8 cellular contexts compared by ENCODE assay signal in the genomic region with DNA sequence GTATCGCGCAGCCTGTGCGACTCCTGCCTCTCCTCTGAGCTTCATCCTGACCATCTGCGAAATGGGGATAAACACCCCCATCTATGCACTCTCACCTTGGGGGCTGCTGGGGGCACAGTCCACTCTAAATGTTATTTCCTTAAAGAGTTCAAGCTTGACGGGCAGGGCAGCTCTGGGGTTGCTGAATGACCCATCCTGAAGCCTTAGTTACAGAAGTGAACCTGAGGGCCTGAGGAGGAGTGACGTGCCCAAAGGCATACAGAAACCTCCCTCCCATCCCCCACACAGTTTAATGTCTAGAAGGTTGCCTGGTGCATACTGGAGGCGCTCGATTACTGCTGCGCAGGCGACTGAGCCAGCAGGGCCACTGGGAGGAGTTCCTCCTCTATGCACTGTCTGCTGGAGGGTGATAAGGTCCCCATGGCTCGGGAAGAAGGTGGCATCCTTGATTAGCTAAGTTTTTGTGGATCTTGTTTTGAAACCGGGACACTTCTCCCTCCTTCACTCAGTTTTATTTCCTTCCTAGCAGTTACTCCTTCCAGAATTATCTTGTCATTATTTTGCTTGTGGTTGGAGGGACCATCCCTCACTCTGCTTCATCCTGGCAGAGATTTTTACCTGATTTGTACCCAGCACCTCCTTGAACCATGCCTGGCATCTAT. TPM values are rescaled to one million over a fixed set of nuclear protein-coding genes. Genes with fewer than 3 reads are reported as not detected.
DNase-seq lines count a peak whose midpoint lies in the region; ATAC-seq, FAIRE-seq and TF ChIP-seq lines count a peak whose summit lies in the region.

No MANE protein-coding gene starts in this region.

- POLR2A ChIA-PET in AG04450 (lab: Yijun Ruan, JAX): interaction anchor here (1.1 kb wide), 1 partner anchor 47 kb away, joined by 4 read pairs; no protein-coding TSS in a partner anchor
- POLR2A ChIA-PET in activated CD4-positive, alpha-beta memory T cell treated with anti-CD3 and anti-CD28 coated beads, Interleukin-2, amount 10 ng/mL, durations not matched to agents 7 days and 5 days (lab: Charles Lee): interaction anchor here (0.6 to 5.4 kb wide), 19 partner anchors 10 to 376 kb away, joined by 3 to 80 read pairs (median 4); a partner anchor contains a TSS
- POLR2A ChIA-PET in endothelial cell of umbilical vein (lab: Charles Lee): interaction anchor here (1.0 kb wide), 1 partner anchor 24 kb away, joined by 4 read pairs; no protein-coding TSS in a partner anchor

- intact Hi-C loops in endothelial cell of umbilical vein (cut with micrococcal nuclease): loop anchor here (1.0 kb wide), 2 partner anchors 22 to 27 kb away; a partner anchor contains a TSS

- H3K27ac ChIP-seq in AG04450 (ENCODE audit: low read depth, low read length): peak overlapping the region; percentile 11
- H3K27ac ChIP-seq in endothelial cell of umbilical vein (ENCODE audit: insufficient read depth, low read depth, low read length): no peak overlapping the region
- peak overlapping the region; percentile 40 for H3K27ac ChIP-seq in muscle layer of duodenum (ENCODE audit: low read length)

- peak; percentile 72 for FAIRE-seq in endothelial cell of umbilical vein (lab: Jason Lieb, UNC)

- DNase-seq in AG04450 (ENCODE audit: low read depth, low spot score): no peak
- peak; percentile 90 for DNase-seq in NCI-H82 (lab: John Stamatoyannopoulos, UW)
- peak; percentile 87 for DNase-seq in activated CD4-positive, alpha-beta memory T cell treated with anti-CD3 and anti-CD28 coated beads, Interleukin-2, amount 10 ng/mL, durations not matched to agents 7 days and 5 days
- peak; percentile 38 for DNase-seq in endothelial cell of umbilical vein (ENCODE audit: low read depth, low spot score)
- DNase-seq in stimulated activated naive CD8-positive, alpha-beta T cell treated with anti-CD3 and anti-CD28 coated beads, Interleukin-15, Interleukin-2, amounts not matched to agents 100 U/mL and 50 U/mL, for 24 hours: peak; percentile 81

- H3K27ac Mint-ChIP-seq in activated CD4-positive, alpha-beta memory T cell treated with anti-CD3 and anti-CD28 coated beads, Interleukin-2, amount 10 ng/mL, durations not matched to agents 7 days and 5 days: peak overlapping the region; percentile 98

- peaks cover 12% of the 10 kb centered on the region for H3K79me2 ChIP-seq in endothelial cell of umbilical vein (ENCODE audit: control insufficient read depth, insufficient read depth, low read length)

- H2AFZ ChIP-seq in endothelial cell of umbilical vein (ENCODE audit: low read depth, low read length): peak overlapping the region; percentile 74

- no TSS peak for BruUV-seq in endothelial cell of umbilical vein (replicated peaks; lab: Mats Ljungman, UMichigan)

- TF ChIP-seq POLR2A in endothelial cell of umbilical vein (IDR thresholded peaks at IDR 0.05; ENCODE audit: low read depth, low read length): no peak

- H4K20me1 ChIP-seq in endothelial cell of umbilical vein (replicated peaks; ENCODE audit: control insufficient read depth, extremely low read depth, insufficient read depth, low read length): no peaks in the 10 kb centered on the region

- H3K9me3 Mint-ChIP-seq in activated CD4-positive, alpha-beta memory T cell treated with anti-CD3 and anti-CD28 coated beads, Interleukin-2, amount 10 ng/mL, durations not matched to agents 7 days and 5 days: no peaks in the 10 kb centered on the region

- peaks cover 21% of the 10 kb centered on the region for H3K36me3 Mint-ChIP-seq in activated CD4-positive, alpha-beta memory T cell treated with anti-CD3 and anti-CD28 coated beads, Interleukin-2, amount 10 ng/mL, durations not matched to agents 7 days and 5 days (ENCODE audit: low read depth)

- H3K9me3 ChIP-seq in AG04450 (ENCODE audit: control insufficient read depth, insufficient read depth, low read length): no peaks in the 10 kb centered on the region
- no peaks in the 10 kb centered on the region for H3K9me3 ChIP-seq in endothelial cell of umbilical vein (replicated peaks; ENCODE audit: control insufficient read depth, insufficient read depth, low read length)
- H3K9me3 ChIP-seq in muscle layer of duodenum (ENCODE audit: control insufficient read depth in 1 of 2, low read length in 2 of 2): no peaks in the 10 kb centered on the region

- dilution Hi-C loops in endothelial cell of umbilical vein (cut with MboI; ENCODE audit: extremely low pct_ligation_motif_present, low sequenced_read_pairs): no loop called here

- H3K36me3 ChIP-seq in endothelial cell of umbilical vein (ENCODE audit: control insufficient read depth in 2 of 2, extremely low read depth in 1 of 2, insufficient read depth in 2 of 2, low read length in 2 of 2) (peaks cover 3 to 14% of the 10 kb centered on the region in 2 experiments), muscle layer of duodenum (ENCODE audit: control insufficient read depth in 1 of 2, insufficient read depth in 2 of 2, low read length in 2 of 2) (peaks cover 14 to 24% of the 10 kb centered on the region in 2 donors)

- H3K4me3 ChIP-seq in AG04450 (ENCODE audit: low read depth, low read length) (peak overlapping the region; percentile 52), endothelial cell of umbilical vein (replicated peaks in 1 of 3; ENCODE audit: insufficient read depth in 1 of 3, low read depth in 1 of 3, low read length in 3 of 3) (peak overlapping the region in 2 of 3 experiments; percentile 30 to 44), muscle layer of duodenum (ENCODE audit: low read depth in 1 of 2, low read length in 2 of 2) (peak overlapping the region; percentile 29 to 52)

- H3K4me1 Mint-ChIP-seq in activated CD4-positive, alpha-beta memory T cell treated with anti-CD3 and anti-CD28 coated beads, Interleukin-2, amount 10 ng/mL, durations not matched to agents 7 days and 5 days: peaks cover 31% of the 10 kb centered on the region

- no peaks in the 10 kb centered on the region for H3K27me3 Mint-ChIP-seq in activated CD4-positive, alpha-beta memory T cell treated with anti-CD3 and anti-CD28 coated beads, Interleukin-2, amount 10 ng/mL, durations not matched to agents 7 days and 5 days

- H3K4me3 Mint-ChIP-seq in activated CD4-positive, alpha-beta memory T cell treated with anti-CD3 and anti-CD28 coated beads, Interleukin-2, amount 10 ng/mL, durations not matched to agents 7 days and 5 days: peak overlapping the region; percentile 95

- TF ChIP-seq CTCF in AG04450 (IDR thresholded peaks at IDR 0.05; ENCODE audit: low read depth, low read length) (no peak), endothelial cell of umbilical vein (IDR thresholded peaks at IDR 0.05; ENCODE audit: extremely low read depth in 1 of 2, insufficient read depth in 1 of 2, low read depth in 1 of 2, low read length in 2 of 2) (no peak)

- no peak overlapping the region for H3K9ac ChIP-seq in endothelial cell of umbilical vein (replicated peaks; ENCODE audit: extremely low read depth, insufficient read depth, low read length)

- H3K27me3 ChIP-seq in AG04450 (ENCODE audit: control insufficient read depth, insufficient read depth, low read length): no peaks in the 10 kb centered on the region
- no peaks in the 10 kb centered on the region for H3K27me3 ChIP-seq in endothelial cell of umbilical vein (ENCODE audit: control insufficient read depth in 2 of 2, insufficient read depth in 2 of 2, low read length in 2 of 2)
- H3K27me3 ChIP-seq in muscle layer of duodenum (ENCODE audit: low read depth, low read length): no peaks in the 10 kb centered on the region

- H3K4me1 ChIP-seq in endothelial cell of umbilical vein (ENCODE audit: control insufficient read depth, extremely low read depth, insufficient read depth, low read length): peaks cover 12% of the 10 kb centered on the region
- H3K4me1 ChIP-seq in muscle layer of duodenum (ENCODE audit: control insufficient read depth in 1 of 2, insufficient read depth in 2 of 2, low read length in 2 of 2): peaks cover 5 to 21% of the 10 kb centered on the region in 2 donors

- no peaks in the 10 kb centered on the region for H3K9me1 ChIP-seq in endothelial cell of umbilical vein (replicated peaks; ENCODE audit: control insufficient read depth, extremely low read depth, insufficient read depth, low read length)

- CTCF ChIA-PET in AG04450 (lab: Charles Lee): interaction anchor here (1.0 kb wide), 1 partner anchor 93 kb away, joined by 6 read pairs; no protein-coding TSS in a partner anchor
- CTCF ChIA-PET in activated CD4-positive, alpha-beta memory T cell treated with anti-CD3 and anti-CD28 coated beads, Interleukin-2, amount 10 ng/mL, durations not matched to agents 7 days and 5 days (lab: Charles Lee): interaction anchor here (0.8 to 4.1 kb wide), 6 partner anchors 12 to 304 kb away, joined by 3 to 30 read pairs (median 8); a partner anchor contains a TSS
- CTCF ChIA-PET in endothelial cell of umbilical vein (lab: Charles Lee): interaction anchor here (0.8 to 1.2 kb wide), 5 partner anchors 12 to 29 kb away, joined by 3 read pairs; no protein-coding TSS in a partner anchor

- peak overlapping the region; percentile 66 for H3K4me2 ChIP-seq in endothelial cell of umbilical vein (ENCODE audit: insufficient read depth, low read length)

- ATAC-seq in GM18861 (IDR thresholded peaks at IDR 0.05; ENCODE audit: unreplicated experiment) (peak; percentile 53), HG03097 (IDR thresholded peaks at IDR 0.05; ENCODE audit: low FRiP score, unreplicated experiment) (peak; percentile 24)
- peak; percentile 89 for ATAC-seq in stimulated activated naive CD8-positive, alpha-beta T cell treated with anti-CD3 and anti-CD28 coated beads, Interleukin-15, Interleukin-2, amounts not matched to agents 100 U/mL and 50 U/mL, for 24 hours

RNA-seq across cellular contexts. Expression of a gene that starts 0.6 kb away (rescaled TPM):
- polyA plus RNA-seq in AG04450 (2011; rRNA removed) (123 and 192 TPM in 2 replicates), endothelial cell of umbilical vein (173 and 204 TPM in 2 replicates)
- 73.5 and 113 TPM in 2 replicates for polyA minus RNA-seq in AG04450 (2011; rRNA and poly(A)+ RNA removed)
- total RNA-seq in activated CD4-positive, alpha-beta memory T cell treated with anti-CD3 and anti-CD28 coated beads, Interleukin-2, amount 10 ng/mL, durations not matched to agents 7 days and 5 days: 100 to 1,000 TPM; 263 TPM
- total RNA-seq in endothelial cell of umbilical vein: 150 and 164 TPM in 2 replicates
- polyA plus RNA-seq in endothelial cell of umbilical vein (2011; cell fraction: cytosol; rRNA removed): 163 and 210 TPM in 2 replicates
- polyA plus RNA-seq in endothelial cell of umbilical vein (2011; cell fraction: nucleus; rRNA removed): 103 and 121 TPM in 2 replicates
- 130 and 195 TPM in 2 replicates for polyA plus RNA-seq in endothelial cell of umbilical vein (2012)
- polyA minus RNA-seq in endothelial cell of umbilical vein: 59.0 and 80.1 TPM in 2 replicates
- 149 TPM for polyA minus RNA-seq in endothelial cell of umbilical vein (2011; cell fraction: cytosol; rRNA and poly(A)+ RNA removed)
- polyA minus RNA-seq in endothelial cell of umbilical vein (2011; cell fraction: nucleus; rRNA and poly(A)+ RNA removed): 20.7 and 32.2 TPM in 2 replicates

RNA-seq across cellular contexts. Expression of a gene that starts 13.7 kb away (rescaled TPM):
- polyA plus RNA-seq in AG04450 (2011; rRNA removed) (77.3 and 104 TPM in 2 replicates), endothelial cell of umbilical vein (186 and 236 TPM in 2 replicates)
- polyA minus RNA-seq in AG04450 (2011; rRNA and poly(A)+ RNA removed): 99.7 and 168 TPM in 2 replicates
- total RNA-seq in activated CD4-positive, alpha-beta memory T cell treated with anti-CD3 and anti-CD28 coated beads, Interleukin-2, amount 10 ng/mL, durations not matched to agents 7 days and 5 days: 10 to 100 TPM; 93.0 to 99.1 TPM
- total RNA-seq in endothelial cell of umbilical vein: 127 and 134 TPM in 2 replicates
- polyA plus RNA-seq in endothelial cell of umbilical vein (2011; cell fraction: cytosol; rRNA removed): 181 and 184 TPM in 2 replicates
- 119 and 122 TPM in 2 replicates for polyA plus RNA-seq in endothelial cell of umbilical vein (2011; cell fraction: nucleus; rRNA removed)
- 121 and 147 TPM in 2 replicates for polyA plus RNA-seq in endothelial cell of umbilical vein (2012)
- 136 and 138 TPM in 2 replicates for polyA minus RNA-seq in endothelial cell of umbilical vein
- polyA minus RNA-seq in endothelial cell of umbilical vein (2011; cell fraction: cytosol; rRNA and poly(A)+ RNA removed): 54.0 TPM
- 24.3 and 32.2 TPM in 2 replicates for polyA minus RNA-seq in endothelial cell of umbilical vein (2011; cell fraction: nucleus; rRNA and poly(A)+ RNA removed)

RNA-seq across cellular contexts. Expression of a gene that starts 22.1 kb away (rescaled TPM):
- 2.7 and 4.1 TPM in 2 replicates for polyA plus RNA-seq in AG04450 (2011; rRNA removed)
- polyA minus RNA-seq in AG04450 (2011; rRNA and poly(A)+ RNA removed): 4.9 and 7.6 TPM in 2 replicates
- 10 to 100 TPM; 26.2 to 26.3 TPM for total RNA-seq in activated CD4-positive, alpha-beta memory T cell treated with anti-CD3 and anti-CD28 coated beads, Interleukin-2, amount 10 ng/mL, durations not matched to agents 7 days and 5 days
- 15.5 and 18.2 TPM in 2 replicates for total RNA-seq in endothelial cell of umbilical vein
- polyA plus RNA-seq in endothelial cell of umbilical vein: 9.9 and 13.4 TPM in 2 replicates
- polyA plus RNA-seq in endothelial cell of umbilical vein (2011; cell fraction: cytosol; rRNA removed): 6.0 and 8.9 TPM in 2 replicates
- polyA plus RNA-seq in endothelial cell of umbilical vein (2011; cell fraction: nucleus; rRNA removed): 17.1 and 19.4 TPM in 2 replicates
- 8.3 and 9.7 TPM in 2 replicates for polyA plus RNA-seq in endothelial cell of umbilical vein (2012)
- 8.3 and 11.7 TPM in 2 replicates for polyA minus RNA-seq in endothelial cell of umbilical vein
- polyA minus RNA-seq in endothelial cell of umbilical vein (2011; cell fraction: cytosol; rRNA and poly(A)+ RNA removed): 7.1 TPM
- 11.2 and 18.2 TPM in 2 replicates for polyA minus RNA-seq in endothelial cell of umbilical vein (2011; cell fraction: nucleus; rRNA and poly(A)+ RNA removed)

RNA-seq across cellular contexts. Expression of a gene that starts 27.7 kb away (rescaled TPM):
- polyA plus RNA-seq in AG04450 (2011; rRNA removed) (1,723 and 2,315 TPM in 2 replicates), endothelial cell of umbilical vein (3,506 and 3,571 TPM in 2 replicates)
- 1,114 and 1,571 TPM in 2 replicates for polyA minus RNA-seq in AG04450 (2011; rRNA and poly(A)+ RNA removed)
- 1,000 to 10,000 TPM; 1,374 to 1,409 TPM for total RNA-seq in activated CD4-positive, alpha-beta memory T cell treated with anti-CD3 and anti-CD28 coated beads, Interleukin-2, amount 10 ng/mL, durations not matched to agents 7 days and 5 days
- 1,218 and 1,221 TPM in 2 replicates for total RNA-seq in endothelial cell of umbilical vein
- 2,771 and 2,866 TPM in 2 replicates for polyA plus RNA-seq in endothelial cell of umbilical vein (2011; cell fraction: cytosol; rRNA removed)
- 575 and 662 TPM in 2 replicates for polyA plus RNA-seq in endothelial cell of umbilical vein (2011; cell fraction: nucleus; rRNA removed)
- polyA plus RNA-seq in endothelial cell of umbilical vein (2012): 2,341 and 2,861 TPM in 2 replicates
- 1,836 and 1,951 TPM in 2 replicates for polyA minus RNA-seq in endothelial cell of umbilical vein
- polyA minus RNA-seq in endothelial cell of umbilical vein (2011; cell fraction: cytosol; rRNA and poly(A)+ RNA removed): 681 TPM
- 118 and 161 TPM in 2 replicates for polyA minus RNA-seq in endothelial cell of umbilical vein (2011; cell fraction: nucleus; rRNA and poly(A)+ RNA removed)

RNA-seq across cellular contexts. Expression of a gene that starts 44.7 kb away (rescaled TPM):
- polyA plus RNA-seq in AG04450 (2011; rRNA removed): 17.6 TPM in 2 replicates
- polyA minus RNA-seq in AG04450 (2011; rRNA and poly(A)+ RNA removed): 2.6 and 4.2 TPM in 2 replicates
- 10 to 100 TPM; 81.2 to 83.3 TPM for total RNA-seq in activated CD4-positive, alpha-beta memory T cell treated with anti-CD3 and anti-CD28 coated beads, Interleukin-2, amount 10 ng/mL, durations not matched to agents 7 days and 5 days
- 64.0 and 64.4 TPM in 2 replicates for total RNA-seq in endothelial cell of umbilical vein
- polyA plus RNA-seq in endothelial cell of umbilical vein: 90.9 and 115 TPM in 2 replicates
- 43.9 and 61.4 TPM in 2 replicates for polyA plus RNA-seq in endothelial cell of umbilical vein (2011; cell fraction: cytosol; rRNA removed)
- polyA plus RNA-seq in endothelial cell of umbilical vein (2011; cell fraction: nucleus; rRNA removed): 123 and 146 TPM in 2 replicates
- 48.8 and 72.1 TPM in 2 replicates for polyA plus RNA-seq in endothelial cell of umbilical vein (2012)
- 6.2 and 12.6 TPM in 2 replicates for polyA minus RNA-seq in endothelial cell of umbilical vein
- polyA minus RNA-seq in endothelial cell of umbilical vein (2011; cell fraction: cytosol; rRNA and poly(A)+ RNA removed): 21.3 TPM
- 6.5 and 10.3 TPM in 2 replicates for polyA minus RNA-seq in endothelial cell of umbilical vein (2011; cell fraction: nucleus; rRNA and poly(A)+ RNA removed)

Comparison
In these comparisons a context has a peak if more than half of its experiments do, and no peak if none do; other contexts are left out.
1. ATAC-seq: peak in every context shown above with its lines; median percentile 89 in stimulated activated naive CD8-positive, alpha-beta T cell treated with anti-CD3 and anti-CD28 coated beads, Interleukin-15, Interleukin-2, amounts not matched to agents 100 U/mL and 50 U/mL, for 24 hours; 53 in GM18861; 24 in HG03097.